In genomic region chr6:155398221-155398620, GRCh38 we compare ENCODE assay signal across 24 cellular contexts. TPM values are rescaled to one million over a fixed set of nuclear protein-coding genes. Genes with fewer than 3 reads are reported as not detected.
DNase-seq lines count a peak whose midpoint lies in the region; ATAC-seq, FAIRE-seq and TF ChIP-seq lines count a peak whose summit lies in the region.
"Had no signal": no experiment of that assay in that cellular context is flagged by ENCODE, and none has a peak within 500 bp of the region (broad histone marks: within the 10 kb centered on the region; RNA-seq: fewer than 3 reads in every experiment).

No MANE protein-coding gene starts in this region.

- peak overlapping the region; percentile 78 for H3K9ac ChIP-seq in HepG2 (ENCODE audit: insufficient read depth, low read depth, low read length)
- no peak overlapping the region for H3K9ac ChIP-seq in adipocyte (ENCODE audit: low read length)
- H3K9ac ChIP-seq: BLaER1 had no signal

- no peaks in the 10 kb centered on the region for H3K27me3 ChIP-seq in HepG2 (ENCODE audit: control insufficient read depth in 1 of 2, insufficient read depth in 2 of 2, low read length in 2 of 2)
- no peaks in the 10 kb centered on the region for H3K27me3 ChIP-seq in right lobe of liver
- no peaks in the 10 kb centered on the region for H3K27me3 ChIP-seq in adipocyte (replicated peaks; ENCODE audit: control insufficient read depth, insufficient read depth, low read length)
- H3K27me3 ChIP-seq: BE2C, BLaER1 had no signal

- H3K9me3 ChIP-seq in HepG2 (ENCODE audit: low read length) = no peaks in the 10 kb centered on the region
- no peaks in the 10 kb centered on the region for H3K9me3 ChIP-seq in right lobe of liver
- no peaks in the 10 kb centered on the region for H3K9me3 ChIP-seq in adipocyte (ENCODE audit: control insufficient read depth, low read length)
- H3K9me3 ChIP-seq: A549, BE2C, BLaER1 had no signal

- H3K36me3 Mint-ChIP-seq in activated T-cell treated with anti-CD3 and anti-CD28 coated beads, Interleukin-2, amount 50 U/mL, for 24 hours (ENCODE audit: low read depth) = no peaks in the 10 kb centered on the region
- H3K36me3 Mint-ChIP-seq: CD14-positive monocyte; CD4-positive, alpha-beta memory T cell; CD4-positive, CD25-positive, alpha-beta regulatory T cell; CD8-positive, alpha-beta memory T cell had no signal

- CTCF ChIA-PET in HepG2 (lab: Yijun Ruan, JAX; ENCODE audit: low intra/inter-chr PET ratio, low total read pairs) = interaction anchor here (1.8 kb wide), 1 partner anchor 71 kb away, joined by 7 read pairs; no protein-coding TSS in a partner anchor

- H3K27ac ChIP-seq in HepG2 (ENCODE audit: extremely low read length, insufficient read depth, low read length) = peak overlapping the region; percentile 96
- no peak overlapping the region for H3K27ac ChIP-seq in right lobe of liver
- H3K27ac ChIP-seq: 22Rv1, A549, BLaER1 had no signal

- no peak overlapping the region for H3K4me2 ChIP-seq in HepG2 (ENCODE audit: low read depth, low read length)
- H3K4me2 ChIP-seq: A549, BLaER1 had no signal

- no peak overlapping the region for H3K4me3 ChIP-seq in HepG2 (replicated peaks in 1 of 3; ENCODE audit: insufficient read depth in 1 of 3, low read depth in 2 of 3, low read length in 3 of 3)
- H3K4me3 ChIP-seq in right lobe of liver = no peak overlapping the region
- no peak overlapping the region for H3K4me3 ChIP-seq in adipocyte (ENCODE audit: low read length)
- H3K4me3 ChIP-seq: A549, BLaER1 had no signal

- no peak overlapping the region for H3K27ac Mint-ChIP-seq in activated T-cell treated with anti-CD3 and anti-CD28 coated beads, Interleukin-2, amount 50 U/mL, for 24 hours
- H3K27ac Mint-ChIP-seq: CD4-positive, alpha-beta memory T cell; CD4-positive, CD25-positive, alpha-beta regulatory T cell; CD8-positive, alpha-beta memory T cell had no signal

- ATAC-seq in HepG2 = no peak
- no peak for ATAC-seq in right lobe of liver
- ATAC-seq: A549 had no signal

- intact Hi-C loops in HepG2 (cut with micrococcal nuclease; ENCODE audit: unreplicated experiment) (loop anchor here (2.0 kb wide), 1 partner anchor 97 kb away; no protein-coding TSS in a partner anchor), right lobe of liver (cut with DNase I) (no loop called here)

- TF ChIP-seq RAD21 in HepG2 (CRISPR knock-in tag; IDR thresholded peaks at IDR 0.05) = no peak

- no peak overlapping the region for H2AFZ ChIP-seq in HepG2 (ENCODE audit: low read length)

- 95% methylated on average over 3 of the region's 3 CpGs for WGBS in HepG2 (ENCODE audit: low lambda C conversion rate)
- whole genome bisulfite sequencing in right lobe of liver (ENCODE audit: insufficient coverage, low coverage, low lambda C conversion rate, missing lambda C conversion rate) = 49% methylated on average over 3 of the region's 3 CpGs

- in situ Hi-C loops in HepG2 (cut with HindIII; ENCODE audit: extremely low pct_ligation_motif_present, low pct_unique_long_range_greater_than_20kb) = no loop called here

- H3K9me3 Mint-ChIP-seq in activated T-cell treated with anti-CD3 and anti-CD28 coated beads, Interleukin-2, amount 50 U/mL, for 24 hours = no peaks in the 10 kb centered on the region
- H3K9me3 Mint-ChIP-seq: CD4-positive, alpha-beta memory T cell; CD8-positive, alpha-beta memory T cell had no signal

- H3K27me3 Mint-ChIP-seq in activated T-cell treated with anti-CD3 and anti-CD28 coated beads, Interleukin-2, amount 50 U/mL, for 24 hours = no peaks in the 10 kb centered on the region

- FAIRE-seq in HepG2 (lab: Jason Lieb, UNC) (no peak), GM12892 (lab: Jason Lieb, UNC) (peak; percentile 54)
- FAIRE-seq: A549, D721Med, G401.6, GM12891, GM18507 had no signal

- H3K79me2 ChIP-seq in HepG2 (ENCODE audit: insufficient read depth, low read length) = no peaks in the 10 kb centered on the region

- no peak overlapping the region for H3K4me3 Mint-ChIP-seq in activated T-cell treated with anti-CD3 and anti-CD28 coated beads, Interleukin-2, amount 50 U/mL, for 24 hours
- H3K4me3 Mint-ChIP-seq: CD14-positive monocyte; CD4-positive, alpha-beta memory T cell; CD4-positive, CD25-positive, alpha-beta regulatory T cell; CD8-positive, alpha-beta memory T cell had no signal

- H3K4me1 ChIP-seq in HepG2 (ENCODE audit: insufficient read depth, low read length) (peaks cover 96% of the 10 kb centered on the region), right lobe of liver (no peaks in the 10 kb centered on the region), adipocyte (ENCODE audit: control insufficient read depth, insufficient read depth, low read length) (no peaks in the 10 kb centered on the region)
- H3K4me1 ChIP-seq: A549, BLaER1 had no signal

- POLR2A ChIA-PET in HepG2 (lab: Yijun Ruan, JAX) = interaction anchor here (0.6 to 4.0 kb wide), 15 partner anchors 10 to 131 kb away, joined by 3 to 81 read pairs (median 6); no protein-coding TSS in a partner anchor

- H3K4me1 Mint-ChIP-seq in activated T-cell treated with anti-CD3 and anti-CD28 coated beads, Interleukin-2, amount 50 U/mL, for 24 hours (ENCODE audit: low read depth) = no peaks in the 10 kb centered on the region
- H3K4me1 Mint-ChIP-seq: CD4-positive, alpha-beta memory T cell; CD4-positive, CD25-positive, alpha-beta regulatory T cell; CD8-positive, alpha-beta memory T cell had no signal

- TF ChIP-seq EP300 in HepG2 (IDR thresholded peaks at IDR 0.05; ENCODE audit: low read depth in 2 of 2, low read length in 2 of 2) = no peak
- 0 out of 2 replicates have a peak, but pooled peaks have one; percentile 26 for TF ChIP-seq EP300 in HepG2 (CRISPR knock-in tag; IDR thresholded peaks at IDR 0.05; ENCODE audit: borderline replicate concordance)

- TF ChIP-seq POLR2A in HepG2 (IDR thresholded peaks at IDR 0.05; ENCODE audit: insufficient read depth in 1 of 2, low read depth in 2 of 2, low read length in 2 of 2) (no peak), right lobe of liver (IDR thresholded peaks at IDR 0.05) (no peak), GM12892 (IDR thresholded peaks at IDR 0.05; ENCODE audit: low read depth, low read length) (no peak)

- H3K36me3 ChIP-seq in HepG2 (replicated peaks in 1 of 2; ENCODE audit: control insufficient read depth in 1 of 2, insufficient read depth in 2 of 2, low read length in 2 of 2) (no peaks in the 10 kb centered on the region), right lobe of liver (no peaks in the 10 kb centered on the region), adipocyte (ENCODE audit: control insufficient read depth, insufficient read depth, low read length, severe bottlenecking) (no peaks in the 10 kb centered on the region)
- H3K36me3 ChIP-seq: BE2C, BLaER1 had no signal

- BruUV-seq in HepG2 (replicated peaks; lab: Mats Ljungman, UMichigan) = no TSS peak

- H4K20me1 ChIP-seq in HepG2 (ENCODE audit: insufficient read depth, low read length) = no peaks in the 10 kb centered on the region
- H4K20me1 ChIP-seq: BLaER1 had no signal

- TF ChIP-seq CTCF in HepG2 (CRISPR knock-in tag; IDR thresholded peaks at IDR 0.05) (no peak), right lobe of liver (IDR thresholded peaks at IDR 0.05) (no peak)

- DNase-seq in HepG2 (ENCODE audit: low spot score) (no peak), right lobe of liver (no peak), GM12892 (ENCODE audit: insufficient read length) (no peak), adipocyte (ENCODE audit: low read depth) (peak; percentile 6)
- DNase-seq in stimulated activated naive CD4-positive, alpha-beta T cell treated with Interleukin-2 at 50 U/mL for 16 hours (lab: John Stamatoyannopoulos, UW) = no peak
- DNase-seq in activated T-cell treated with anti-CD3 and anti-CD28 coated beads, Interleukin-2, amount 50 U/mL, for 24 hours = no peak
- DNase-seq: BE2C; C1 segment of cervical spinal cord; Calu3; CD4-positive, alpha-beta memory T cell; CD4-positive, CD25-positive, alpha-beta regulatory T cell; CD8-positive, alpha-beta memory T cell; COR-L47; DMS79 treated with DMSO at 0.1 percent for 48 hours; GF-D8 had no signal

TF ChIP-seq in HepG2, 621 proteins besides CTCF, POLR2A, EP300 and RAD21 (continues in another document):
- TF ChIP-seq NR1H2 (CRISPR knock-in tag; IDR thresholded peaks at IDR 0.05; ENCODE audit: borderline replicate concordance, low read depth) = no peak
- no peak for TF ChIP-seq ZNF782 (CRISPR knock-in tag; IDR thresholded peaks at IDR 0.05; ENCODE audit: borderline replicate concordance)
- TF ChIP-seq SMAD9 (CRISPR knock-in tag; IDR thresholded peaks at IDR 0.05) = 0 out of 2 replicates have a peak, but pooled peaks have one; percentile 70
- peak; percentile 12; the same call in 1 of the 2 replicates for TF ChIP-seq MAX (IDR thresholded peaks at IDR 0.05)
- peak; percentile 66 for TF ChIP-seq BRD4 (CRISPR knock-in tag; IDR thresholded peaks at IDR 0.05)

RNA-seq across cellular contexts. Expression of gene NOX3, which starts 57.4 kb away (rescaled TPM):
- total RNA-seq in HepG2 (2016; rRNA removed; fragmentation: Illumina TruSeq; extraction: Trizol) (0.18 and 0.24 TPM in 2 replicates), right lobe of liver (not detected)
- not detected in 2 replicates for total RNA-seq in HepG2 (2016; cell fraction: cytosol; rRNA removed; fragmentation: Illumina TruSeq; extraction: Trizol; ENCODE audit: low read depth)
- total RNA-seq in HepG2 (2016; cell fraction: insoluble cytoplasmic fraction; rRNA removed; fragmentation: Illumina TruSeq; extraction: Trizol) = 0.15 and 0.17 TPM in 2 replicates
- total RNA-seq in HepG2 (2016; cell fraction: membrane; rRNA removed; fragmentation: Illumina TruSeq; extraction: Trizol) = 0.19 TPM in 1 of 2 replicates, not detected in the other
- 0.28 and 0.31 TPM in 2 replicates for total RNA-seq in HepG2 (2016; cell fraction: nucleus; rRNA removed; fragmentation: Illumina TruSeq; extraction: Trizol)
- 0.09 and 0.12 TPM in 2 replicates for polyA plus RNA-seq in HepG2 (2011; rRNA removed)
- 0.05 TPM in 2 replicates for polyA plus RNA-seq in HepG2 (2011; cell fraction: cytosol; rRNA removed)
- polyA plus RNA-seq in HepG2 (2011; cell fraction: nucleus; rRNA removed) = not detected in 2 replicates
- polyA plus RNA-seq in HepG2 (2012) = 0.16 TPM in 1 of 2 replicates, not detected in the other
- 0.05 TPM in 1 of 2 replicates, not detected in the other for polyA plus RNA-seq in HepG2 (2016; cell fraction: cytosol; fragmentation: Illumina TruSeq; extraction: Trizol; ENCODE audit: low read depth)
- polyA plus RNA-seq in HepG2 (2016; cell fraction: insoluble cytoplasmic fraction; fragmentation: Illumina TruSeq; extraction: Trizol; ENCODE audit: low read depth) = 0.11 TPM in 2 replicates
- 0.15 TPM in 1 of 2 replicates, not detected in the other for polyA plus RNA-seq in HepG2 (2016; cell fraction: membrane; fragmentation: Illumina TruSeq; extraction: Trizol; ENCODE audit: low read depth)
- 0.44 TPM in 1 of 2 replicates, not detected in the other for polyA plus RNA-seq in HepG2 (2016; cell fraction: nucleus; fragmentation: Illumina TruSeq; extraction: Trizol; ENCODE audit: insufficient read depth, low read depth)
- polyA minus RNA-seq in HepG2 (2011; rRNA and poly(A)+ RNA removed; ENCODE audit: low replicate concordance) = not detected in 2 replicates
- not detected in 2 replicates for polyA minus RNA-seq in HepG2 (2011; cell fraction: cytosol; rRNA and poly(A)+ RNA removed)
- polyA minus RNA-seq in HepG2 (2011; cell fraction: nucleus; rRNA and poly(A)+ RNA removed) = 0.13 and 0.25 TPM in 2 replicates
- not detected for polyA plus RNA-seq in GM12892 (2012; ENCODE audit: missing spikeins)
- total RNA-seq: A172; Calu3; CD4-positive, alpha-beta memory T cell; CD4-positive, CD25-positive, alpha-beta regulatory T cell; CD8-positive, alpha-beta memory T cell had no signal
- polyA plus RNA-seq: A549; CD14-positive monocyte; CD4-positive, alpha-beta memory T cell; CD4-positive, CD25-positive, alpha-beta regulatory T cell; CD8-positive, alpha-beta memory T cell had no signal
